ENCODE assay signal across 8 cellular contexts in genomic region chr3:73502609-73503560, GRCh38.
DNase-seq lines count a peak whose midpoint lies in the region; ATAC-seq and TF ChIP-seq lines count a peak whose summit lies in the region.

No MANE protein-coding gene starts in this region.

- ATAC-seq in CD8-positive, alpha-beta T cell: no peak
- ATAC-seq in GM19043 (IDR thresholded peaks at IDR 0.05; ENCODE audit: low read depth, unreplicated experiment) (peak; percentile 64), HG03196 (IDR thresholded peaks at IDR 0.05; ENCODE audit: unreplicated experiment) (peak; percentile 74)
- ATAC-seq in stimulated activated naive CD8-positive, alpha-beta T cell treated with anti-CD3 and anti-CD28 coated beads, Interleukin-15, amount 100 ng/mL, for 72 hours: peak; percentile 61

- no peak overlapping the region for H3K4me3 Mint-ChIP-seq in CD8-positive, alpha-beta T cell
- H3K4me3 Mint-ChIP-seq in activated CD4-positive, alpha-beta memory T cell treated with anti-CD3 and anti-CD28 coated beads, Interleukin-2, amount 10 ng/mL, durations not matched to agents 7 days and 5 days: no peak overlapping the region
- no peak overlapping the region for H3K4me3 Mint-ChIP-seq in stimulated activated naive CD8-positive, alpha-beta T cell treated with anti-CD3 and anti-CD28 coated beads, Interleukin-15, amount 100 ng/mL, for 72 hours

- peak in 6 of 7 experiments; percentile 15 to 53 (median 36) for DNase-seq in CD8-positive, alpha-beta T cell
- DNase-seq in NCI-H524 (lab: John Stamatoyannopoulos, UW) (peak; percentile 34 to 72), epithelial cell of proximal tubule (ENCODE audit: low read depth) (no peak)
- peak; percentile 47 for DNase-seq in activated CD4-positive, alpha-beta memory T cell treated with anti-CD3 and anti-CD28 coated beads, Interleukin-2, amount 10 ng/mL, durations not matched to agents 7 days and 5 days
- DNase-seq in stimulated activated naive CD8-positive, alpha-beta T cell treated with anti-CD3 and anti-CD28 coated beads, Interleukin-15, amount 100 ng/mL, for 72 hours: peak; percentile 33 to 46

- no peaks in the 10 kb centered on the region for H3K9me3 ChIP-seq in CD8-positive, alpha-beta T cell (ENCODE audit: low read length)
- no peaks in the 10 kb centered on the region for H3K9me3 ChIP-seq in muscle layer of duodenum (ENCODE audit: control insufficient read depth in 1 of 2, low read length in 2 of 2)

- intact Hi-C loops in CD8-positive, alpha-beta T cell (cut with DNase I, micrococcal nuclease): loop anchor here in 1 of 2 experiments (1.0 to 10.0 kb wide), 2 partner anchors 402 to 1922 kb away; no protein-coding TSS in a partner anchor

- CTCF ChIA-PET in CD8-positive, alpha-beta T cell (lab: Charles Lee): interaction anchor here (0.5 to 5.6 kb wide), 12 partner anchors 8 to 440 kb away, joined by 3 to 38 read pairs (median 3); no protein-coding TSS in a partner anchor
- CTCF ChIA-PET in activated CD4-positive, alpha-beta memory T cell treated with anti-CD3 and anti-CD28 coated beads, Interleukin-2, amount 10 ng/mL, durations not matched to agents 7 days and 5 days (lab: Charles Lee): interaction anchor here (0.7 to 3.7 kb wide), 5 partner anchors 9 to 405 kb away, joined by 3 to 15 read pairs (median 5); no protein-coding TSS in a partner anchor

- H3K27ac Mint-ChIP-seq in CD8-positive, alpha-beta T cell: no peak overlapping the region
- no peak overlapping the region for H3K27ac Mint-ChIP-seq in activated CD4-positive, alpha-beta memory T cell treated with anti-CD3 and anti-CD28 coated beads, Interleukin-2, amount 10 ng/mL, durations not matched to agents 7 days and 5 days
- H3K27ac Mint-ChIP-seq in stimulated activated naive CD8-positive, alpha-beta T cell treated with anti-CD3 and anti-CD28 coated beads, Interleukin-15, amount 100 ng/mL, for 72 hours: no peak overlapping the region

- H3K36me3 ChIP-seq in CD8-positive, alpha-beta T cell (ENCODE audit: insufficient read depth, low read length): no peaks in the 10 kb centered on the region
- no peaks in the 10 kb centered on the region for H3K36me3 ChIP-seq in muscle layer of duodenum (ENCODE audit: control insufficient read depth in 1 of 2, insufficient read depth in 2 of 2, low read length in 2 of 2)

- POLR2A ChIA-PET in CD8-positive, alpha-beta T cell (lab: Charles Lee): no interaction called here
- POLR2A ChIA-PET in activated CD4-positive, alpha-beta memory T cell treated with anti-CD3 and anti-CD28 coated beads, Interleukin-2, amount 10 ng/mL, durations not matched to agents 7 days and 5 days (lab: Charles Lee): interaction anchor here (0.7 kb wide), 1 partner anchor 1525 kb away, joined by 3 read pairs; no protein-coding TSS in a partner anchor

- H3K4me3 ChIP-seq in CD8-positive, alpha-beta T cell (ENCODE audit: low read depth, low read length): no peak overlapping the region
- H3K4me3 ChIP-seq in epithelial cell of proximal tubule (ENCODE audit: low read depth, low read length): no peak overlapping the region
- H3K4me3 ChIP-seq in muscle layer of duodenum (ENCODE audit: low read depth in 1 of 2, low read length in 2 of 2): no peak overlapping the region

- no peaks in the 10 kb centered on the region for H3K4me1 ChIP-seq in CD8-positive, alpha-beta T cell (ENCODE audit: insufficient read depth, low read length)
- H3K4me1 ChIP-seq in muscle layer of duodenum (ENCODE audit: control insufficient read depth in 1 of 2, insufficient read depth in 2 of 2, low read length in 2 of 2): peaks cover 0 to 36% of the 10 kb centered on the region in 2 donors

- H3K9me3 Mint-ChIP-seq in CD8-positive, alpha-beta T cell: no peaks in the 10 kb centered on the region
- no peaks in the 10 kb centered on the region for H3K9me3 Mint-ChIP-seq in activated CD4-positive, alpha-beta memory T cell treated with anti-CD3 and anti-CD28 coated beads, Interleukin-2, amount 10 ng/mL, durations not matched to agents 7 days and 5 days
- H3K9me3 Mint-ChIP-seq in stimulated activated naive CD8-positive, alpha-beta T cell treated with anti-CD3 and anti-CD28 coated beads, Interleukin-15, amount 100 ng/mL, for 72 hours: no peaks in the 10 kb centered on the region

- H3K36me3 Mint-ChIP-seq in CD8-positive, alpha-beta T cell: no peaks in the 10 kb centered on the region
- no peaks in the 10 kb centered on the region for H3K36me3 Mint-ChIP-seq in activated CD4-positive, alpha-beta memory T cell treated with anti-CD3 and anti-CD28 coated beads, Interleukin-2, amount 10 ng/mL, durations not matched to agents 7 days and 5 days (ENCODE audit: low read depth)

- H3K27me3 Mint-ChIP-seq in CD8-positive, alpha-beta T cell (ENCODE audit: low read depth): peaks cover 21% of the 10 kb centered on the region
- peaks cover 5% of the 10 kb centered on the region for H3K27me3 Mint-ChIP-seq in activated CD4-positive, alpha-beta memory T cell treated with anti-CD3 and anti-CD28 coated beads, Interleukin-2, amount 10 ng/mL, durations not matched to agents 7 days and 5 days
- H3K27me3 Mint-ChIP-seq in stimulated activated naive CD8-positive, alpha-beta T cell treated with anti-CD3 and anti-CD28 coated beads, Interleukin-15, amount 100 ng/mL, for 72 hours: peaks cover 15% of the 10 kb centered on the region

- no peaks in the 10 kb centered on the region for H3K27me3 ChIP-seq in CD8-positive, alpha-beta T cell (ENCODE audit: insufficient read depth, low read length)
- no peaks in the 10 kb centered on the region for H3K27me3 ChIP-seq in muscle layer of duodenum (ENCODE audit: low read depth, low read length)

- peak; percentile 66 for TF ChIP-seq CTCF in CD8-positive, alpha-beta T cell (IDR thresholded peaks at IDR 0.05)
- TF ChIP-seq CTCF in epithelial cell of proximal tubule (conservative IDR thresholded peaks at IDR 0.05; ENCODE audit: low read depth, low read length): peak; percentile 99

- H3K4me1 Mint-ChIP-seq in CD8-positive, alpha-beta T cell (ENCODE audit: low read depth): no peaks in the 10 kb centered on the region
- no peaks in the 10 kb centered on the region for H3K4me1 Mint-ChIP-seq in activated CD4-positive, alpha-beta memory T cell treated with anti-CD3 and anti-CD28 coated beads, Interleukin-2, amount 10 ng/mL, durations not matched to agents 7 days and 5 days
- H3K4me1 Mint-ChIP-seq in stimulated activated naive CD8-positive, alpha-beta T cell treated with anti-CD3 and anti-CD28 coated beads, Interleukin-15, amount 100 ng/mL, for 72 hours: no peaks in the 10 kb centered on the region

- no peak overlapping the region for H3K27ac ChIP-seq in CD8-positive, alpha-beta T cell (ENCODE audit: low read depth, low read length)
- peak overlapping the region; percentile 46 for H3K27ac ChIP-seq in muscle layer of duodenum (ENCODE audit: low read length)
